In the genomic region with DNA sequence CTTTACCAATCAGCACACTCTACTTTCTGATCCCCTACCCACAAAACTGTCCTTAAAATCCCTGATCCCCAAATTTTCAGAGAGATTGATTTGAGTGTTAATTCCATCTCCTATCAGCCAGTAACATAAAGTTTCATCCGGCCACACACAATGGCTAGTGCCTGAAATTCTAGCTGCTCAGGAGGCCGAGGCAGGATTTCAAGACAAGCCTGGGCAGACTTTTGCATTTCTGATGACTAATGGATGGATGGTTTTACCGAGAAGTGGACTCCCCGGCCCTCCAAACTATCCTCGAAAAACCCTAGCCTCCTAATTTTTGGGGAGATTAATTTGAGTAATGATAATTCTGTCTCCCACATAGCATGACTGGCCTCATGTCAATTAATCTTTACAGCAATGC, we compare ENCODE assay signal across 27 cellular contexts.
DNase-seq lines count a peak whose midpoint lies in the region; ATAC-seq, FAIRE-seq and TF ChIP-seq lines count a peak whose summit lies in the region.
"Had no signal": no experiment of that assay in that cellular context is flagged by ENCODE, and none has a peak within 500 bp of the region (broad histone marks: within the 10 kb centered on the region; RNA-seq: fewer than 3 reads in every experiment).

No MANE protein-coding gene starts in this region.

- H4K20me1 ChIP-seq in GM23338 (replicated peaks; ENCODE audit: insufficient read depth) (no peaks in the 10 kb centered on the region), K562 (replicated peaks; ENCODE audit: control insufficient read depth, insufficient read depth, low read length) (no peaks in the 10 kb centered on the region)
- H4K20me1 ChIP-seq: BLaER1 treated with 17β-estradiol and CSF1 and Interleukin-3, amounts not matched to agents 10 nM and 100 nM had no signal

- no peak for TF ChIP-seq RAD21 in K562 (CRISPR knock-in tag; conservative IDR thresholded peaks at IDR 0.05 in 1 of 2, IDR thresholded peaks at IDR 0.05 in 1 of 2)

- no peak overlapping the region for H3K9ac ChIP-seq in K562 (ENCODE audit: insufficient read depth in 1 of 2, low read depth in 2 of 2, low read length in 2 of 2)
- H3K9ac ChIP-seq: BLaER1 treated with 17β-estradiol and CSF1 and Interleukin-3, amounts not matched to agents 10 nM and 100 nM; GM23248 had no signal

- TF ChIP-seq POLR2A in K562 (conservative IDR thresholded peaks at IDR 0.05) = no peak

- H3K27me3 Mint-ChIP-seq in GM23338 (ENCODE audit: insufficient read depth, low read depth, poor library complexity) = no peaks in the 10 kb centered on the region
- H3K27me3 Mint-ChIP-seq in naive thymus-derived CD8-positive, alpha-beta T cell = peaks cover 0 to 6% (median 2%) of the 10 kb centered on the region in 5 donors
- H3K27me3 Mint-ChIP-seq: CD4-positive, alpha-beta T cell had no signal

- 9% methylated on average over 5 of the region's 5 CpGs for WGBS in K562 (ENCODE audit: insufficient coverage, low coverage, missing lambda C conversion rate)

- H3K27ac ChIP-seq in GM23338 (ENCODE audit: low read depth) (no peak overlapping the region), K562 (ENCODE audit: extremely low read depth, low read depth, low read length) (no peak overlapping the region), right atrium auricular region (no peak overlapping the region)
- H3K27ac ChIP-seq: BLaER1 treated with 17β-estradiol and CSF1 and Interleukin-3, amounts not matched to agents 10 nM and 100 nM; GM23248 had no signal

- H3K9me3 ChIP-seq in K562 (replicated peaks; ENCODE audit: control insufficient read depth, insufficient read depth, low read depth, low read length) = 0 out of 2 replicates have a peak, but pooled peaks cover 3% of the 10 kb centered on the region
- H3K9me3 ChIP-seq in right atrium auricular region = no peaks in the 10 kb centered on the region
- H3K9me3 ChIP-seq: BLaER1 treated with 17β-estradiol and CSF1 and Interleukin-3, amounts not matched to agents 10 nM and 100 nM; HAP-1; MG63 had no signal

- H3K4me1 Mint-ChIP-seq in GM23338 = no peaks in the 10 kb centered on the region; the same call in 2 of the 3 replicates
- no peaks in the 10 kb centered on the region for H3K4me1 Mint-ChIP-seq in naive thymus-derived CD8-positive, alpha-beta T cell

- no peaks in the 10 kb centered on the region for H3F3A ChIP-seq in GM23338 (replicated peaks; ENCODE audit: low read depth)

- FAIRE-seq in K562 (lab: Jason Lieb, UNC) = no peak
- FAIRE-seq: A204.1, G401.6, HepG2 had no signal

- H3K27me3 ChIP-seq in GM23338 (ENCODE audit: insufficient read depth) (no peaks in the 10 kb centered on the region), K562 (ENCODE audit: control insufficient read depth in 2 of 2, insufficient read depth in 2 of 2, low read length in 2 of 2) (no peaks in the 10 kb centered on the region), right atrium auricular region (no peaks in the 10 kb centered on the region)
- H3K27me3 ChIP-seq: BLaER1 treated with 17β-estradiol and CSF1 and Interleukin-3, amounts not matched to agents 10 nM and 100 nM; MG63 had no signal

- CTCF ChIA-PET in K562 (lab: Yijun Ruan, JAX; ENCODE audit: low intra/inter-chr PET ratio) = no interaction called here

- H3K4me3 ChIP-seq in GM23338 (no peak overlapping the region), K562 (no peak overlapping the region), right atrium auricular region (no peak overlapping the region)
- H3K4me3 ChIP-seq: BLaER1 treated with 17β-estradiol and CSF1 and Interleukin-3, amounts not matched to agents 10 nM and 100 nM; GM23248; HAP-1; MG63 had no signal

- peaks cover 22% of the 10 kb centered on the region; the same call in 2 of the 3 replicates for H3K36me3 Mint-ChIP-seq in GM23338 (ENCODE audit: low read depth)
- no peaks in the 10 kb centered on the region for H3K36me3 Mint-ChIP-seq in naive thymus-derived CD8-positive, alpha-beta T cell

- TF ChIP-seq CTCF in GM23338 (conservative IDR thresholded peaks at IDR 0.05; ENCODE audit: low read depth in 2 of 2) = no peak
- no peak for TF ChIP-seq CTCF in K562 (IDR thresholded peaks at IDR 0.05 in 2 of 3, conservative IDR thresholded peaks at IDR 0.05 in 1 of 3; ENCODE audit: insufficient read depth in 2 of 3, low read depth in 1 of 3, low read length in 3 of 3)
- no peak for TF ChIP-seq CTCF in right atrium auricular region (IDR thresholded peaks at IDR 0.05)

- in situ Hi-C loops in K562 (cut with MboI) = no loop called here

- H2AFZ ChIP-seq in GM23338 = no peak overlapping the region
- peak overlapping the region; percentile 24; the same call in 1 of the 2 replicates for H2AFZ ChIP-seq in K562 (ENCODE audit: low read depth, low read length)
- H2AFZ ChIP-seq: GM23248 had no signal

- H3K9me1 ChIP-seq in K562 (ENCODE audit: control insufficient read depth, insufficient read depth, low read length) = no peaks in the 10 kb centered on the region

- no peaks in the 10 kb centered on the region for H3K36me3 ChIP-seq in GM23338 (ENCODE audit: insufficient read depth)
- no peaks in the 10 kb centered on the region for H3K36me3 ChIP-seq in K562 (ENCODE audit: control insufficient read depth, insufficient read depth, low read length)
- H3K36me3 ChIP-seq in right atrium auricular region = no peaks in the 10 kb centered on the region
- H3K36me3 ChIP-seq: BLaER1 treated with 17β-estradiol and CSF1 and Interleukin-3, amounts not matched to agents 10 nM and 100 nM; HAP-1; MG63 had no signal

- POLR2A ChIA-PET in K562 (lab: Yijun Ruan, JAX) = no interaction called here
- POLR2A ChIA-PET in naive thymus-derived CD8-positive, alpha-beta T cell (lab: Charles Lee) = no interaction called here

- intact Hi-C loops in K562 (cut with micrococcal nuclease) = no loop called here

- no peaks in the 10 kb centered on the region for H3K4me1 ChIP-seq in GM23338 (ENCODE audit: insufficient read depth)
- H3K4me1 ChIP-seq in K562 (replicated peaks in 1 of 2; ENCODE audit: control insufficient read depth in 2 of 2, insufficient read depth in 2 of 2, low read length in 2 of 2) = no peaks in the 10 kb centered on the region
- no peaks in the 10 kb centered on the region for H3K4me1 ChIP-seq in right atrium auricular region
- H3K4me1 ChIP-seq: BLaER1 treated with 17β-estradiol and CSF1 and Interleukin-3, amounts not matched to agents 10 nM and 100 nM; HAP-1 had no signal

- no peak for TF ChIP-seq EP300 in K562 (IDR thresholded peaks at IDR 0.05; ENCODE audit: low read length)

- ATAC-seq in GM23338 (no peak), K562 (no peak)
- no peak for ATAC-seq in naive thymus-derived CD8-positive, alpha-beta T cell
- ATAC-seq: HepG2, SK-N-SH treated with all-trans-retinoic acid at 6 μM for 48 hours had no signal

- H3K27ac Mint-ChIP-seq in GM23338 = 0 out of 2 replicates have a peak overlapping the region, but pooled peaks have one; percentile 40
- no peak overlapping the region for H3K27ac Mint-ChIP-seq in naive thymus-derived CD8-positive, alpha-beta T cell
- H3K27ac Mint-ChIP-seq: CD4-positive, alpha-beta T cell had no signal

- H3K4me2 ChIP-seq in GM23338 = no peak overlapping the region
- no peak overlapping the region for H3K4me2 ChIP-seq in K562 (ENCODE audit: insufficient read depth, low read length)
- H3K4me2 ChIP-seq: BLaER1 treated with 17β-estradiol and CSF1 and Interleukin-3, amounts not matched to agents 10 nM and 100 nM had no signal

- H3K79me2 ChIP-seq in GM23338 (replicated peaks; ENCODE audit: insufficient read depth) (no peaks in the 10 kb centered on the region), K562 (ENCODE audit: control insufficient read depth, insufficient read depth, low read length) (no peaks in the 10 kb centered on the region)

- no TSS peak for BruUV-seq in K562 (replicated peaks; lab: Mats Ljungman, UMichigan)

- H3K4me3 Mint-ChIP-seq in GM23338 = no peak overlapping the region
- no peak overlapping the region for H3K4me3 Mint-ChIP-seq in naive thymus-derived CD8-positive, alpha-beta T cell
- H3K4me3 Mint-ChIP-seq: CD4-positive, alpha-beta T cell had no signal

- no peaks in the 10 kb centered on the region for H3K9me2 ChIP-seq in GM23338 (ENCODE audit: insufficient read depth)

- H3K9me3 Mint-ChIP-seq in GM23338 = peaks cover 24% of the 10 kb centered on the region
- H3K9me3 Mint-ChIP-seq in naive thymus-derived CD8-positive, alpha-beta T cell = no peaks in the 10 kb centered on the region
- H3K9me3 Mint-ChIP-seq: CD4-positive, alpha-beta T cell had no signal

- DNase-seq in GM23338 (ENCODE audit: low spot score) = no peak
- peak; percentile 5 for DNase-seq in LHCN-M2 (ENCODE audit: low read depth)
- no peak for DNase-seq in K562 (ENCODE audit: extremely low read depth in 1 of 4, low spot score in 3 of 4)
- peak; percentile 2 for DNase-seq in myocyte (ENCODE audit: low read depth)
- DNase-seq in right atrium auricular region (ENCODE audit: low spot score) = no peak
- no peak for DNase-seq in mucosa of gallbladder (ENCODE audit: low spot score)
- DNase-seq in naive thymus-derived CD8-positive, alpha-beta T cell = no peak
- DNase-seq in activated CD4-positive, alpha-beta T cell treated with anti-CD3 and anti-CD28 coated beads, Interleukin-2, amount 50 U/mL, for 1 hour = no peak
- DNase-seq: AML-193; CD4-positive, alpha-beta T cell; DMS53; GM23248; Kasumi-1; MG63; NCI-H1417; NCI-H1694; NCI-H2029 treated with DMSO at 0.1 percent for 48 hours; NCI-H446 treated with DMSO at 0.1 percent for 48 hours; NCI-H526; NCI-H82; RPMI8226 had no signal

TF ChIP-seq in GM23338, 12 proteins besides CTCF, POLR2A, EP300 and RAD21 (continues in another document):
- TF ChIP-seq STAT1 (IDR thresholded peaks at IDR 0.05; ENCODE audit: unreplicated experiment) (no peak), CREB1 (CRISPR knock-in tag; IDR thresholded peaks at IDR 0.05; ENCODE audit: low read depth) (no peak)

TF ChIP-seq in K562, 482 proteins besides CTCF, POLR2A, EP300 and RAD21 (continues in another document):
- TF ChIP-seq, protein P1, sequence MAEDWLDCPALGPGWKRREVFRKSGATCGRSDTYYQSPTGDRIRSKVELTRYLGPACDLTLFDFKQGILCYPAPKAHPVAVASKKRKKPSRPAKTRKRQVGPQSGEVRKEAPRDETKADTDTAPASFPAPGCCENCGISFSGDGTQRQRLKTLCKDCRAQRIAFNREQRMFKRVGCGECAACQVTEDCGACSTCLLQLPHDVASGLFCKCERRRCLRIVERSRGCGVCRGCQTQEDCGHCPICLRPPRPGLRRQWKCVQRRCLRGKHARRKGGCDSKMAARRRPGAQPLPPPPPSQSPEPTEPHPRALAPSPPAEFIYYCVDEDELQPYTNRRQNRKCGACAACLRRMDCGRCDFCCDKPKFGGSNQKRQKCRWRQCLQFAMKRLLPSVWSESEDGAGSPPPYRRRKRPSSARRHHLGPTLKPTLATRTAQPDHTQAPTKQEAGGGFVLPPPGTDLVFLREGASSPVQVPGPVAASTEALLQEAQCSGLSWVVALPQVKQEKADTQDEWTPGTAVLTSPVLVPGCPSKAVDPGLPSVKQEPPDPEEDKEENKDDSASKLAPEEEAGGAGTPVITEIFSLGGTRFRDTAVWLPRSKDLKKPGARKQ (CRISPR knock-in tag; IDR thresholded peaks at IDR 0.05) = no peak
- TF ChIP-seq, protein P2, sequence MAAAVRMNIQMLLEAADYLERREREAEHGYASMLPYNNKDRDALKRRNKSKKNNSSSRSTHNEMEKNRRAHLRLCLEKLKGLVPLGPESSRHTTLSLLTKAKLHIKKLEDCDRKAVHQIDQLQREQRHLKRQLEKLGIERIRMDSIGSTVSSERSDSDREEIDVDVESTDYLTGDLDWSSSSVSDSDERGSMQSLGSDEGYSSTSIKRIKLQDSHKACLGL (CRISPR knock-in tag; IDR thresholded peaks at IDR 0.05; ENCODE audit: borderline replicate concordance, poor library complexity, severe bottlenecking) = no peak

Comparison
In these comparisons a context has a peak if more than half of its experiments do, and no peak if none do; other contexts are left out.
1. DNase-seq: peak in LHCN-M2 (single experiment) and myocyte (single experiment); none in GM23338 (single experiment), K562 (0 of 4), right atrium auricular region (single experiment), mucosa of gallbladder (single experiment), naive thymus-derived CD8-positive, alpha-beta T cell (0 of 10) and activated CD4-positive, alpha-beta T cell treated with anti-CD3 and anti-CD28 coated beads, Interleukin-2, amount 50 U/mL, for 1 hour (single experiment).